ENCODE assay signal across 8 cellular contexts in the genomic region with DNA sequence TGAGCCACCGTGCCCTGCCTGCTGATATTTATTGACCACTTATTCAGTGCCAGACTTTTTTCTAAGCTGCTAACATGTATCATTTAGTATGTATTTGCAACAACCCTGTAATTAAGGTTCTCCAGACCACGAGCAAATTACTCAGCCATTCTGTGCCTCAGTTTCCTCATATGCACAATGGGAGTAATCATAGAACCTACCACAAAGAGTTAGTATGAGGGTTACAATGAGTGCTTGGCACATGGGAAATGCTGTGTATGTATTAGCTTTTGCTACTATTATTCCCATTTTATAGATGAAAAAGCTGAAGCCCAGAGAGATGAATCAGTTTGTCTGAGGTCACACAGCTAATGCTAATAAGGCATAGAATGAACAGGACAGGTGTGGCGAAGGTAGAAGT.
"Had no signal": no experiment of that assay in that cellular context is flagged by ENCODE, and none has a peak within 500 bp of the region (broad histone marks: within the 10 kb centered on the region; RNA-seq: fewer than 3 reads in every experiment).

No MANE protein-coding gene starts in this region.

- H3K9me3 Mint-ChIP-seq: HFFc6, IgD-negative memory B cell had no signal

- H3K4me1 ChIP-seq: HAP-1 had no signal

- H3K9me3 ChIP-seq: HAP-1 had no signal

- H3K9ac ChIP-seq: GM23248 had no signal

- H3K27me3 Mint-ChIP-seq: IgD-negative memory B cell had no signal

- ATAC-seq: HCT116 had no signal

- H3K4me3 Mint-ChIP-seq: HFFc6, IgD-negative memory B cell had no signal

- H2AFZ ChIP-seq: GM23248 had no signal

- H3K27ac ChIP-seq: GM23248 had no signal

- H3K36me3 ChIP-seq: HAP-1 had no signal

- H3K36me3 Mint-ChIP-seq: IgD-negative memory B cell had no signal

- H3K4me3 ChIP-seq: GM23248, HAP-1 had no signal

- DNase-seq: GOT3, H7, HFFc6, KG1 had no signal
